14 cellular contexts compared by ENCODE assay signal in the genomic region with DNA sequence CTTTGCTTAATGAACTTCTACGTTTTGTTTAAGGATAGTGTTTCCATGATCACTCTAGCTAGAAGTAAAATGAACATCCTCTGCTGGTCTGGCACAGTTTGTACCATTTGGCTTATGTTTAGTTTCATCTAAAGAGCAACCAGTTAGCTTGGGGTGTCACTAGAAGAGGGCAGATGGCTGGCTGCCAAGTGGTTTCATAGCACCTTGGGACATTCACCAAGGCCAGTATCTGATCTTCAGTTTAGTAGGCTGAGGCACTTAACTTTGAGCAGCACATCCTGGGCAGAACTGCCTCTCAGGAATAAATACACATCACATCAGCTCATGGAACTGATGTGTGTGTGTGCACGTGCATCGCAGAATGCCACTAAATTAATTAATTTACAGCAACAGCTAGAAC.
A peak's percentile ranks its signal among the peaks of the same experiment; 100 is the strongest.
DNase-seq lines count a peak whose midpoint lies in the region; ATAC-seq and TF ChIP-seq lines count a peak whose summit lies in the region.
"Had no signal": no experiment of that assay in that cellular context is flagged by ENCODE, and none has a peak within 500 bp of the region (broad histone marks: within the 10 kb centered on the region; RNA-seq: fewer than 3 reads in every experiment).

No MANE protein-coding gene starts in this region.

- H3K27ac ChIP-seq in suprapubic skin (no peak overlapping the region), testis (no peak overlapping the region)
- H3K27ac ChIP-seq: A549, right atrium auricular region had no signal

- TF ChIP-seq CTCF in suprapubic skin (IDR thresholded peaks at IDR 0.05) (no peak), GM10248 (IDR thresholded peaks at IDR 0.05; ENCODE audit: control extremely low read depth, extremely low read depth, low read depth, missing control alignments) (no peak), testis (IDR thresholded peaks at IDR 0.05) (no peak)

- peak; percentile 25 for DNase-seq in left cardiac atrium
- no peak for DNase-seq in Right ventricle myocardium inferior (ENCODE audit: missing footprints)
- DNase-seq in suprapubic skin (ENCODE audit: low spot score in 2 of 2) = no peak
- DNase-seq in GM10248 (ENCODE audit: extremely low spot score) = no peak
- no peak for DNase-seq in activated T-helper 2 cell treated with anti-CD3 and anti-CD28 coated beads, Interferon-gamma antibody, Interleukin-2, Interleukin-4, amounts not matched to agents 10 μg/mL and 5 μg/mL and 100 μg/mL, durations not matched to agents 14 hours and 24 hours and 36 hours (ENCODE audit: low spot score)
- no peak for DNase-seq in testis
- DNase-seq: activated CD8-positive, alpha-beta T cell treated with anti-CD3 and anti-CD28 coated beads, Interleukin-2, amount 10 ng/mL, durations not matched to agents 7 days and 5 days; DND-41; GOT3; NCI-H526 had no signal

- no peaks in the 10 kb centered on the region for H3K36me3 Mint-ChIP-seq in activated T-helper 2 cell treated with anti-CD3 and anti-CD28 coated beads, Interferon-gamma antibody, Interleukin-2, Interleukin-4, amounts not matched to agents 10 μg/mL and 5 μg/mL and 100 μg/mL, durations not matched to agents 14 hours and 24 hours and 36 hours (ENCODE audit: low read depth)

- H3K9me3 ChIP-seq in suprapubic skin (no peaks in the 10 kb centered on the region), testis (no peaks in the 10 kb centered on the region)
- H3K9me3 ChIP-seq: A549, right atrium auricular region had no signal

- H3K27me3 ChIP-seq in suprapubic skin (no peaks in the 10 kb centered on the region), testis (no peaks in the 10 kb centered on the region)
- H3K27me3 ChIP-seq: right atrium auricular region had no signal

- intact Hi-C loops in left cardiac atrium (cut with DNase I) = no loop called here
- intact Hi-C loops in Right ventricle myocardium inferior (cut with DNase I) = no loop called here
- intact Hi-C loops in activated T-helper 2 cell treated with anti-CD3 and anti-CD28 coated beads, Interferon-gamma antibody, Interleukin-2, Interleukin-4, amounts not matched to agents 10 μg/mL and 5 μg/mL and 100 μg/mL, durations not matched to agents 14 hours and 24 hours and 36 hours (cut with micrococcal nuclease) = no loop called here
- intact Hi-C loops in testis (cut with DNase I; ENCODE audit: low total_unique reads) = no loop called here

- H3K4me3 Mint-ChIP-seq in activated T-helper 2 cell treated with anti-CD3 and anti-CD28 coated beads, Interferon-gamma antibody, Interleukin-2, Interleukin-4, amounts not matched to agents 10 μg/mL and 5 μg/mL and 100 μg/mL, durations not matched to agents 14 hours and 24 hours and 36 hours (ENCODE audit: low read depth) = no peak overlapping the region
- H3K4me3 Mint-ChIP-seq: activated CD8-positive, alpha-beta T cell treated with anti-CD3 and anti-CD28 coated beads, Interleukin-2, amount 10 ng/mL, durations not matched to agents 7 days and 5 days had no signal

- no peak overlapping the region for H3K4me3 ChIP-seq in suprapubic skin
- H3K4me3 ChIP-seq in testis = no peak overlapping the region
- H3K4me3 ChIP-seq: A549, right atrium auricular region had no signal

- TF ChIP-seq EP300 in suprapubic skin (IDR thresholded peaks at IDR 0.05) = no peak

- 91% methylated on average over 3 of the region's 3 CpGs for WGBS in suprapubic skin
- WGBS in testis, 2 donors = 86 to 91% methylated on average over 3 of the region's 3 CpGs

- H3K27me3 Mint-ChIP-seq in activated T-helper 2 cell treated with anti-CD3 and anti-CD28 coated beads, Interferon-gamma antibody, Interleukin-2, Interleukin-4, amounts not matched to agents 10 μg/mL and 5 μg/mL and 100 μg/mL, durations not matched to agents 14 hours and 24 hours and 36 hours (ENCODE audit: low read depth) = no peaks in the 10 kb centered on the region

- H3K36me3 ChIP-seq in suprapubic skin (no peaks in the 10 kb centered on the region), testis (ENCODE audit: low read depth, missing control alignments) (no peaks in the 10 kb centered on the region)
- H3K36me3 ChIP-seq: right atrium auricular region had no signal

- H3K4me1 ChIP-seq in suprapubic skin = peaks cover 10% of the 10 kb centered on the region
- H3K4me1 ChIP-seq in testis = no peaks in the 10 kb centered on the region

- no peak for TF ChIP-seq POLR2A in suprapubic skin (IDR thresholded peaks at IDR 0.05)
- no peak for TF ChIP-seq POLR2A in testis (IDR thresholded peaks at IDR 0.05)

- CTCF ChIA-PET in GM10248 (lab: Yijun Ruan, JAX) = interaction anchor here (0.7 to 1.5 kb wide), 2 partner anchors 12 to 209 kb away, joined by 3 read pairs; no protein-coding TSS in a partner anchor

- peaks cover 2% of the 10 kb centered on the region for H3K4me1 Mint-ChIP-seq in activated T-helper 2 cell treated with anti-CD3 and anti-CD28 coated beads, Interferon-gamma antibody, Interleukin-2, Interleukin-4, amounts not matched to agents 10 μg/mL and 5 μg/mL and 100 μg/mL, durations not matched to agents 14 hours and 24 hours and 36 hours (ENCODE audit: low read depth)

- no peaks in the 10 kb centered on the region for H3K9me3 Mint-ChIP-seq in activated T-helper 2 cell treated with anti-CD3 and anti-CD28 coated beads, Interferon-gamma antibody, Interleukin-2, Interleukin-4, amounts not matched to agents 10 μg/mL and 5 μg/mL and 100 μg/mL, durations not matched to agents 14 hours and 24 hours and 36 hours

- POLR2A ChIA-PET in GM10248 (lab: Yijun Ruan, JAX) = no interaction called here

- no peak for ATAC-seq in left cardiac atrium
- no peak for ATAC-seq in Right ventricle myocardium inferior
- peak; percentile 34 for ATAC-seq in HG02571 (IDR thresholded peaks at IDR 0.05; ENCODE audit: unreplicated experiment)
- ATAC-seq in HG03280 (IDR thresholded peaks at IDR 0.05; ENCODE audit: unreplicated experiment) = peak; percentile 14
- ATAC-seq: A549; activated CD8-positive, alpha-beta T cell treated with anti-CD3 and anti-CD28 coated beads, Interleukin-2, amount 10 ng/mL, durations not matched to agents 7 days and 5 days had no signal

- no peak overlapping the region for H3K27ac Mint-ChIP-seq in activated T-helper 2 cell treated with anti-CD3 and anti-CD28 coated beads, Interferon-gamma antibody, Interleukin-2, Interleukin-4, amounts not matched to agents 10 μg/mL and 5 μg/mL and 100 μg/mL, durations not matched to agents 14 hours and 24 hours and 36 hours
- H3K27ac Mint-ChIP-seq: activated CD8-positive, alpha-beta T cell treated with anti-CD3 and anti-CD28 coated beads, Interleukin-2, amount 10 ng/mL, durations not matched to agents 7 days and 5 days had no signal

Comparison
In these comparisons a context has a peak if more than half of its experiments do, and no peak if none do; other contexts are left out.
1. ATAC-seq: peak in HG02571 (single experiment) and HG03280 (single experiment); none in left cardiac atrium (0 of 2) and Right ventricle myocardium inferior (single experiment).